6 cellular contexts compared by ENCODE assay signal in genomic region chr1:231926340-231926739, GRCh38.
"Had no signal": no experiment of that assay in that cellular context is flagged by ENCODE, and none has a peak within 500 bp of the region (broad histone marks: within the 10 kb centered on the region; RNA-seq: fewer than 3 reads in every experiment).

No MANE protein-coding gene starts in this region.

- H3K36me3 Mint-ChIP-seq: natural killer cell treated with Interleukin-12 subunit alpha and Interleukin-12 subunit beta and Interleukin-15 and Interleukin-18, amount 100 ng/mL, for 72 hours had no signal

- H3K27ac Mint-ChIP-seq: immature natural killer cell; natural killer cell treated with Interleukin-12 subunit alpha and Interleukin-12 subunit beta and Interleukin-15 and Interleukin-18, amount 100 ng/mL, for 72 hours had no signal

- ATAC-seq: activated T-cell treated with anti-CD3 and anti-CD28 coated beads, Interleukin-2, amount 50 U/mL, for 4 hours had no signal

- DNase-seq: activated CD4-positive, alpha-beta T cell treated with anti-CD3 and anti-CD28 coated beads, Interleukin-2, amount 50 U/mL, for 4 hours; activated T-cell treated with anti-CD3 and anti-CD28 coated beads, Interleukin-2, amount 50 U/mL, for 4 hours; effector memory CD4-positive, alpha-beta T cell; immature natural killer cell; trophoblast cell had no signal

- H3K27me3 Mint-ChIP-seq: natural killer cell treated with Interleukin-12 subunit alpha and Interleukin-12 subunit beta and Interleukin-15 and Interleukin-18, amount 100 ng/mL, for 72 hours had no signal

- H3K9me3 Mint-ChIP-seq: activated T-cell treated with anti-CD3 and anti-CD28 coated beads, Interleukin-2, amount 50 U/mL, for 4 hours; immature natural killer cell; natural killer cell treated with Interleukin-12 subunit alpha and Interleukin-12 subunit beta and Interleukin-15 and Interleukin-18, amount 100 ng/mL, for 72 hours had no signal

- H3K4me3 Mint-ChIP-seq: activated T-cell treated with anti-CD3 and anti-CD28 coated beads, Interleukin-2, amount 50 U/mL, for 4 hours; immature natural killer cell; natural killer cell treated with Interleukin-12 subunit alpha and Interleukin-12 subunit beta and Interleukin-15 and Interleukin-18, amount 100 ng/mL, for 72 hours had no signal
